ENCODE assay signal across 14 cellular contexts in genomic region chr10:122459586-122460273, GRCh38. TPM values are rescaled to one million over a fixed set of nuclear protein-coding genes. Genes with fewer than 3 reads are reported as not detected.
DNase-seq lines count a peak whose midpoint lies in the region; ATAC-seq and TF ChIP-seq lines count a peak whose summit lies in the region.
"Had no signal": no experiment of that assay in that cellular context is flagged by ENCODE, and none has a peak within 500 bp of the region (broad histone marks: within the 10 kb centered on the region; RNA-seq: fewer than 3 reads in every experiment).

No MANE protein-coding gene starts in this region.

- no peak overlapping the region for H3K4me3 ChIP-seq in SJCRH30
- no peak overlapping the region for H3K4me3 ChIP-seq in fibroblast of the aortic adventitia (ENCODE audit: low read depth, low read length)
- H3K4me3 ChIP-seq in smooth muscle cell: no peak overlapping the region
- no peak overlapping the region for H3K4me3 ChIP-seq in psoas muscle
- H3K4me3 ChIP-seq: GM12878 had no signal

- H3K4me2 ChIP-seq in smooth muscle cell: peak overlapping the region; percentile 89

- H3F3A ChIP-seq in smooth muscle cell (ENCODE audit: low read depth): peaks cover 11% of the 10 kb centered on the region

- no peak for ATAC-seq in HG02884 (IDR thresholded peaks at IDR 0.05; ENCODE audit: unreplicated experiment)
- no peak for ATAC-seq in HG03565 (IDR thresholded peaks at IDR 0.05; ENCODE audit: unreplicated experiment)
- no peak for ATAC-seq in psoas muscle
- ATAC-seq: foreskin keratinocyte, GM12878 had no signal

- DNase-seq in GM04503 (ENCODE audit: low read depth): peak; percentile 40
- DNase-seq in SJCRH30: peak; percentile 46 to 47
- peak; percentile 5 for DNase-seq in fibroblast of the aortic adventitia (ENCODE audit: low read depth)
- DNase-seq in smooth muscle cell (lab: John Stamatoyannopoulos, UW; ENCODE audit: unreplicated experiment): no peak
- no peak for DNase-seq in psoas muscle
- DNase-seq: foreskin keratinocyte, NCI-H1092, NCI-H526 treated with DMSO at 0.1 percent for 48 hours, SIG-M5, testis had no signal

- H3K27me3 ChIP-seq in SJCRH30 (peaks cover 5% of the 10 kb centered on the region), smooth muscle cell (ENCODE audit: low read depth) (no peaks in the 10 kb centered on the region), psoas muscle (ENCODE audit: insufficient read depth in 3 of 3, low read length in 2 of 3) (no peaks in the 10 kb centered on the region)
- H3K27me3 ChIP-seq: foreskin keratinocyte, testis had no signal

- H4K20me1 ChIP-seq in smooth muscle cell (ENCODE audit: low read depth): peaks cover 9% of the 10 kb centered on the region

- intact Hi-C loops in psoas muscle (cut with DNase I): loop anchor here in 1 of 2 donors (10.0 kb wide), 1 partner anchor 105 kb away; the partner anchor contains the start of gene DMBT1

- no peaks in the 10 kb centered on the region for H3K9me3 ChIP-seq in SJCRH30 (replicated peaks)
- no peaks in the 10 kb centered on the region for H3K9me3 ChIP-seq in smooth muscle cell (replicated peaks; ENCODE audit: low read depth)
- H3K9me3 ChIP-seq in psoas muscle: no peaks in the 10 kb centered on the region
- H3K9me3 ChIP-seq: testis had no signal

- H3K79me2 ChIP-seq in smooth muscle cell (ENCODE audit: low read depth): peaks cover 11% of the 10 kb centered on the region

- TF ChIP-seq CTCF in fibroblast of the aortic adventitia (IDR thresholded peaks at IDR 0.05; ENCODE audit: insufficient read depth, low read length): no peak
- TF ChIP-seq CTCF in smooth muscle cell (IDR thresholded peaks at IDR 0.05; ENCODE audit: borderline replicate concordance, insufficient read depth, poor library complexity, severe bottlenecking): no peak
- no peak for TF ChIP-seq CTCF in psoas muscle (IDR thresholded peaks at IDR 0.05)

- H3K27ac ChIP-seq in SJCRH30: no peak overlapping the region
- H3K27ac ChIP-seq in smooth muscle cell (ENCODE audit: low read depth): no peak overlapping the region
- no peak overlapping the region for H3K27ac ChIP-seq in psoas muscle
- H3K27ac ChIP-seq: foreskin keratinocyte, testis had no signal

- WGBS in smooth muscle cell (ENCODE audit: low lambda C conversion rate): 56% methylated on average over 14 of the region's 14 CpGs
- WGBS in psoas muscle, 3 donors: 85 to 91% (median 88%) methylated on average over 14 of the region's 14 CpGs

- H3K36me3 ChIP-seq in SJCRH30 (no peaks in the 10 kb centered on the region), smooth muscle cell (ENCODE audit: low read depth) (no peaks in the 10 kb centered on the region), psoas muscle (ENCODE audit: insufficient read depth in 1 of 2, low read depth in 1 of 2) (no peaks in the 10 kb centered on the region)

- H3K4me1 ChIP-seq in SJCRH30 (peaks cover 14% of the 10 kb centered on the region; the same call in 1 of the 2 replicates), smooth muscle cell (ENCODE audit: low read depth) (peaks cover 18% of the 10 kb centered on the region), psoas muscle (peaks cover 24% of the 10 kb centered on the region)

- H2AFZ ChIP-seq in smooth muscle cell (ENCODE audit: low read depth): no peak overlapping the region

- H3K9ac ChIP-seq in smooth muscle cell (ENCODE audit: low read depth): no peak overlapping the region

RNA-seq across cellular contexts. Expression of gene HTRA1, which starts 1.6 kb away (rescaled TPM):
- 1.0 and 1.5 TPM in 2 replicates for total RNA-seq in SJCRH30 (2014; rRNA removed; shearing (Covaris generic))
- 55.5 and 156 TPM in 2 replicates for total RNA-seq in fibroblast of the aortic adventitia (ENCODE audit: low replicate concordance)
- total RNA-seq in smooth muscle cell: 175 and 197 TPM in 2 replicates
- polyA plus RNA-seq in smooth muscle cell: 170 and 257 TPM in 2 replicates
- total RNA-seq in psoas muscle: 10 to 100 TPM; 11.6 to 30.8 (median 13.2) TPM
- polyA plus RNA-seq in psoas muscle: 10 to 100 TPM; 11.4 to 18.7 (median 11.5) TPM
- total RNA-seq: GM12878 had no signal

RNA-seq across cellular contexts. Expression of gene ARMS2, which starts 5.3 kb away (rescaled TPM):
- total RNA-seq in SJCRH30 (2014; rRNA removed; shearing (Covaris generic)): not detected in 2 replicates
- not detected in 2 replicates for total RNA-seq in fibroblast of the aortic adventitia (ENCODE audit: low replicate concordance)
- total RNA-seq in smooth muscle cell: not detected in 2 replicates
- not detected in 2 replicates for polyA plus RNA-seq in smooth muscle cell
- not detected for total RNA-seq in psoas muscle
- under 1 TPM in 1 of 3 donors, not detected in 2; 0.47 TPM for polyA plus RNA-seq in psoas muscle
- total RNA-seq: foreskin keratinocyte, GM12878, skeletal muscle tissue had no signal
- polyA plus RNA-seq: foreskin keratinocyte, GM12878 had no signal

Comparison
In these comparisons a context has a peak if more than half of its experiments do, and no peak if none do; other contexts are left out.
1. DNase-seq: peak in GM04503 (single experiment), SJCRH30 (2 of 2) and fibroblast of the aortic adventitia (single experiment); none in smooth muscle cell (single experiment) and psoas muscle (0 of 2).